ENCODE assay signal across 14 cellular contexts in the genomic region with DNA sequence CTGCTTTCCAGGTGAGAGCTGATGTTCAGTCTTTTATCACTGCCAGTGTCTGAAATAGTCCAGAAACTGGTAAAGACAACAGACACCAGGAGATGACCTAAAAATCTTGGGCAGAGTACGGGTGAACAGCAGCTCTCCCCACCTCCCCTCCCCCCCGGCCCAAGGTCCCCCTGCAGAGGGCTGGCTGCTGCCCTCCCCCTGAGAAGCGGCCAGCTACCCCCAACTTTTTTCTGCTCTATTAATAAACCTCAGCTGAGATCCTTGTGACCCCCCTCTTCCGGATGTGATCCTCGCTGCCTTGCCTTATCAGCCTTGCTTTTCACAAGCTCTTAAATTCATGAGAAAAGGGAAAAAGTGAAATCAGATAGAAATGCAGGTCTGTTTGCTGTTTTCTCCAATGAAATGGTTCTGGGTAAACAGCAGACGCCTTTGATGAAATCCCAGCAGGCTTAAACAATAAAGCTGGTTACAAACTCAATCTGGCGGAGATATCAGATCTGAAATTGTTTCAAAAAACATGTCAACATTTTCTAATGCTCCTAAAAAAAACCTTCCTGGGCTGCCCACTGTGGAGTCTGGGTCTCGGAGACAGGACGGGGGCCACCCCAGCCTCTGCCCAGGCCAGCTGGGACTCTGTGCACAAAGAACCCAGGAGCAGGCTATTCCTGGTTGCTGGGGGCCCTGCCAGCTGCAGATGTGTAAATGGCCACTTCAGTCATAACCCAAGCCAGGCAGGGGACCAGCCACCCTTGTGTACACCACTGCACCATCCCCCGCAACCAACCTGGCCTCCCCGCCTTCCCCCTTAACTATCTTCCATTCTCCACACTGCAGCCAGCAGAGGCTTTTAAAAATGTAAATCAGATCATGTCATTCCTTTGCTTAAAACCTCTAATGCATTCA. TPM values are rescaled to one million over a fixed set of nuclear protein-coding genes. Genes with fewer than 3 reads are reported as not detected.
DNase-seq lines count a peak whose midpoint lies in the region; ATAC-seq and TF ChIP-seq lines count a peak whose summit lies in the region.
"Had no signal": no experiment of that assay in that cellular context is flagged by ENCODE, and none has a peak within 500 bp of the region (broad histone marks: within the 10 kb centered on the region; RNA-seq: fewer than 3 reads in every experiment).

No MANE protein-coding gene starts in this region.

- POLR2A ChIA-PET in MCF 10A (lab: Yijun Ruan, JAX): interaction anchor here (0.6 to 1.6 kb wide), 3 partner anchors 15 to 64 kb away, joined by 3 to 7 read pairs (median 3); a partner anchor contains a TSS

- WGBS in mammary epithelial cell (ENCODE audit: low coverage, missing lambda C conversion rate): 89% methylated on average over 5 of the region's 11 CpGs
- WGBS in mesenchymal stem cell: 76% methylated on average over 7 of the region's 11 CpGs

- no peak for ATAC-seq in GM19035 (IDR thresholded peaks at IDR 0.05; ENCODE audit: unreplicated experiment)
- ATAC-seq: CD8-positive, alpha-beta T cell had no signal

- H3K36me3 Mint-ChIP-seq in MCF 10A (ENCODE audit: insufficient read depth, unreplicated experiment) (peaks cover 4% of the 10 kb centered on the region), type B pancreatic cell (no peaks in the 10 kb centered on the region)
- H3K36me3 Mint-ChIP-seq: CD8-positive, alpha-beta T cell had no signal

- H3K23ac ChIP-seq in mesenchymal stem cell (ENCODE audit: low read length in 2 of 2): no peak overlapping the region

- H3K79me1 ChIP-seq in mesenchymal stem cell (replicated peaks; ENCODE audit: low read length, poor library complexity, severe bottlenecking): no peaks in the 10 kb centered on the region

- H3K27me3 Mint-ChIP-seq in MCF 10A (ENCODE audit: insufficient read depth, unreplicated experiment) (no peaks in the 10 kb centered on the region), type B pancreatic cell (peaks cover 13% of the 10 kb centered on the region)

- no peak overlapping the region for H2BK120ac ChIP-seq in mesenchymal stem cell (ENCODE audit: low read depth, low read length)

- H3K4me3 Mint-ChIP-seq in MCF 10A (ENCODE audit: unreplicated experiment) (no peak overlapping the region), type B pancreatic cell (peak overlapping the region; percentile 72)

- no peaks in the 10 kb centered on the region for H3K79me2 ChIP-seq in mammary epithelial cell (ENCODE audit: insufficient read depth, low read length)

- H3K4me1 Mint-ChIP-seq in MCF 10A (ENCODE audit: insufficient read depth, unreplicated experiment) (peaks cover 21% of the 10 kb centered on the region), type B pancreatic cell (ENCODE audit: unreplicated experiment) (peaks cover 29% of the 10 kb centered on the region)

- in situ Hi-C loops in mammary epithelial cell (cut with MboI; ENCODE audit: low sequenced_read_pairs in 2 of 2): no loop called here

- H3K18ac ChIP-seq in mesenchymal stem cell (ENCODE audit: low read depth in 1 of 2, low read length in 2 of 2): peak overlapping the region in 1 of 2 experiments; percentile 29

- DNase-seq in MCF 10A (ENCODE audit: unreplicated experiment): no peak
- DNase-seq in mammary epithelial cell: no peak
- no peak for DNase-seq in mesenchymal stem cell
- DNase-seq in type B pancreatic cell (ENCODE audit: extremely low spot score, unreplicated experiment): no peak
- DNase-seq in UCSD-AML1 (lab: John Stamatoyannopoulos, UW; ENCODE audit: unreplicated experiment): no peak
- no peak for DNase-seq in stimulated activated CD8-positive, alpha-beta memory T cell treated with anti-CD3 and anti-CD28 coated beads, Interleukin-4, amount 100 ng/mL, for 48 hours
- DNase-seq: CD8-positive, alpha-beta T cell; dermis blood vessel endothelial cell; NCI-H1694 treated with DMSO at 0.1 percent for 48 hours; NCI-H510A; sigmoid colon; stimulated activated CD4-positive, alpha-beta T cell treated with anti-CD3 and anti-CD28 coated beads, Interleukin-4, amount 100 ng/mL, for 1 hour had no signal

- no peak overlapping the region for H2BK5ac ChIP-seq in mesenchymal stem cell (ENCODE audit: low read depth, low read length, poor library complexity, severe bottlenecking)

- H3K27ac Mint-ChIP-seq in MCF 10A (ENCODE audit: low read depth, unreplicated experiment): peak overlapping the region; percentile 86
- H3K27ac Mint-ChIP-seq in type B pancreatic cell: peak overlapping the region; percentile 85
- H3K27ac Mint-ChIP-seq: CD8-positive, alpha-beta T cell had no signal

- H3K4me1 ChIP-seq in mammary epithelial cell (ENCODE audit: insufficient read depth, low read length) (peaks cover 11% of the 10 kb centered on the region), mesenchymal stem cell (ENCODE audit: control insufficient read depth, insufficient read depth, low read depth, low read length) (peaks cover 33% of the 10 kb centered on the region)

- TF ChIP-seq CTCF in MCF 10A (IDR thresholded peaks at IDR 0.05; ENCODE audit: unreplicated experiment) (no peak), mammary epithelial cell (conservative IDR thresholded peaks at IDR 0.05 in 1 of 2, IDR thresholded peaks at IDR 0.05 in 1 of 2; ENCODE audit: extremely low read depth in 1 of 2, insufficient read depth in 1 of 2, low read depth in 1 of 2, low read length in 2 of 2) (no peak), type B pancreatic cell (conservative IDR thresholded peaks at IDR 0.05) (no peak)

- H4K91ac ChIP-seq in mesenchymal stem cell (ENCODE audit: low read length): no peak overlapping the region

- no peak overlapping the region for H4K8ac ChIP-seq in mesenchymal stem cell (ENCODE audit: low read length)

- CTCF ChIA-PET in MCF 10A (lab: Yijun Ruan, JAX): interaction anchor here (0.9 to 1.1 kb wide), 2 partner anchors 45 to 186 kb away, joined by 3 read pairs; no protein-coding TSS in a partner anchor
- CTCF ChIA-PET in mammary epithelial cell (lab: Charles Lee; ENCODE audit: low non-redundant PET): no interaction called here

- dilution Hi-C loops in mammary epithelial cell (cut with HindIII; ENCODE audit: low sequenced_read_pairs): loop anchor here (5.0 kb wide), 3 partner anchors 34 to 74 kb away; a partner anchor contains a TSS

- H3K36me3 ChIP-seq in mammary epithelial cell (ENCODE audit: insufficient read depth, low read length) (no peaks in the 10 kb centered on the region), mesenchymal stem cell (ENCODE audit: control insufficient read depth in 1 of 2, insufficient read depth in 2 of 2, low read depth in 1 of 2, low read length in 2 of 2) (no peaks in the 10 kb centered on the region)
- H3K36me3 ChIP-seq: sigmoid colon had no signal

- no peaks in the 10 kb centered on the region for H4K20me1 ChIP-seq in mammary epithelial cell (ENCODE audit: insufficient read depth, low read length)

- H3K9ac ChIP-seq in mammary epithelial cell (ENCODE audit: insufficient read depth, low read length) (no peak overlapping the region), mesenchymal stem cell (ENCODE audit: low read length) (no peak overlapping the region)

- H3K4ac ChIP-seq in mesenchymal stem cell (ENCODE audit: low read depth in 1 of 2, low read length in 2 of 2): no peak overlapping the region

- H3K9me3 Mint-ChIP-seq in MCF 10A (ENCODE audit: unreplicated experiment) (no peaks in the 10 kb centered on the region), type B pancreatic cell (no peaks in the 10 kb centered on the region)
- H3K9me3 Mint-ChIP-seq: CD8-positive, alpha-beta T cell had no signal

- H2AFZ ChIP-seq in mammary epithelial cell (ENCODE audit: low read depth, low read length): no peak overlapping the region
- H2AFZ ChIP-seq in mesenchymal stem cell (ENCODE audit: low read depth, low read length): peak overlapping the region; percentile 57

- H2BK15ac ChIP-seq in mesenchymal stem cell (ENCODE audit: low read depth, poor library complexity, severe bottlenecking): no peak overlapping the region

- H2BK12ac ChIP-seq in mesenchymal stem cell (ENCODE audit: low read length in 2 of 2): peak overlapping the region in 1 of 2 experiments; percentile 24

- peak overlapping the region; percentile 87 for H2AK5ac ChIP-seq in mesenchymal stem cell (ENCODE audit: low read length, severe bottlenecking)

- H3K4me2 ChIP-seq in mammary epithelial cell (ENCODE audit: insufficient read depth, low read depth, low read length) (no peak overlapping the region), mesenchymal stem cell (ENCODE audit: low read length, poor library complexity, severe bottlenecking) (no peak overlapping the region)

- H3K27me3 ChIP-seq in mammary epithelial cell (ENCODE audit: insufficient read depth, low read length) (no peaks in the 10 kb centered on the region), mesenchymal stem cell (ENCODE audit: control insufficient read depth in 1 of 2, insufficient read depth in 1 of 2, low read length in 2 of 2) (peaks cover 4 to 10% of the 10 kb centered on the region in 2 experiments)
- H3K27me3 ChIP-seq: sigmoid colon had no signal

- no peak overlapping the region for H3K14ac ChIP-seq in mesenchymal stem cell (ENCODE audit: low read length in 2 of 2)

- BruUV-seq in MCF 10A (replicated peaks; lab: Mats Ljungman, UMichigan): no TSS peak
- no TSS peak for BruUV-seq in mammary epithelial cell (replicated peaks; lab: Mats Ljungman, UMichigan)

- H3K9me3 ChIP-seq in mammary epithelial cell (replicated peaks; ENCODE audit: insufficient read depth, low read length): no peaks in the 10 kb centered on the region
- H3K9me3 ChIP-seq in mesenchymal stem cell (ENCODE audit: control insufficient read depth, low read length): no peaks in the 10 kb centered on the region
- H3K9me3 ChIP-seq: sigmoid colon had no signal

- H3K4me3 ChIP-seq in mammary epithelial cell (replicated peaks in 1 of 3; ENCODE audit: insufficient read depth in 1 of 3, low read depth in 2 of 3, low read length in 3 of 3): no peak overlapping the region
- no peak overlapping the region for H3K4me3 ChIP-seq in mesenchymal stem cell (ENCODE audit: insufficient read depth in 1 of 2, low read depth in 1 of 2, low read length in 2 of 2)
- H3K4me3 ChIP-seq: sigmoid colon had no signal

- no peak overlapping the region for H3K27ac ChIP-seq in mammary epithelial cell (ENCODE audit: insufficient read depth, low read depth, low read length)
- peak overlapping the region; percentile 48 for H3K27ac ChIP-seq in angular gyrus (ENCODE audit: low read depth, low read length)
- H3K27ac ChIP-seq in mesenchymal stem cell (ENCODE audit: low read length, poor library complexity, severe bottlenecking): peak overlapping the region; percentile 67

- intact Hi-C loops in MCF 10A (cut with micrococcal nuclease) (no loop called here), mammary epithelial cell (cut with micrococcal nuclease) (no loop called here)

RNA-seq across cellular contexts. Expression of a gene that starts 28.6 kb away (rescaled TPM):
- total RNA-seq in MCF 10A (2022) (2.9 and 3.6 TPM in 2 replicates), mammary epithelial cell (1 to 10 TPM in 1 of 2 donors, under 1 TPM in 1; under 0.01 to 5.7 TPM), type B pancreatic cell (ENCODE audit: low replicate concordance) (1.7 and 1.9 TPM in 2 replicates)
- polyA plus RNA-seq in mammary epithelial cell: 2.5 TPM
- polyA minus RNA-seq in mammary epithelial cell: 1.6 TPM
- 0.10 TPM for polyA plus RNA-seq in mesenchymal stem cell (2013, experiment 1 of 2)
- 0.04 TPM for polyA plus RNA-seq in mesenchymal stem cell (2013, experiment 2 of 2)
- total RNA-seq: CD8-positive, alpha-beta T cell had no signal

RNA-seq across cellular contexts. Expression of a gene that starts 33.5 kb away (rescaled TPM):
- 29.7 and 45.2 TPM in 2 replicates for total RNA-seq in MCF 10A (2022)
- 10 to 100 TPM; 29.0 to 36.2 TPM for total RNA-seq in mammary epithelial cell
- 27.4 TPM for polyA plus RNA-seq in mammary epithelial cell
- polyA minus RNA-seq in mammary epithelial cell: 64.4 TPM
- polyA plus RNA-seq in mesenchymal stem cell (2013, experiment 1 of 2): 24.6 TPM
- 23.7 TPM for polyA plus RNA-seq in mesenchymal stem cell (2013, experiment 2 of 2)
- total RNA-seq in type B pancreatic cell (ENCODE audit: low replicate concordance): 41.5 and 57.1 TPM in 2 replicates

RNA-seq across cellular contexts. Expression of a gene that starts 45.3 kb away (rescaled TPM):
- total RNA-seq in MCF 10A (2022) (28.8 and 33.5 TPM in 2 replicates), mammary epithelial cell (10 to 100 TPM; 44.1 to 65.7 TPM), type B pancreatic cell (ENCODE audit: low replicate concordance) (27.8 and 42.7 TPM in 2 replicates)
- 68.4 TPM for polyA plus RNA-seq in mammary epithelial cell
- 28.3 TPM for polyA minus RNA-seq in mammary epithelial cell
- 72.1 TPM for polyA plus RNA-seq in mesenchymal stem cell (2013, experiment 1 of 2)
- 72.9 TPM for polyA plus RNA-seq in mesenchymal stem cell (2013, experiment 2 of 2)

RNA-seq across cellular contexts. Expression of a gene that starts 58.4 kb away (rescaled TPM):
- total RNA-seq in MCF 10A (2022): 0.59 and 1.0 TPM in 2 replicates
- 1 to 10 TPM in 1 of 2 donors, under 1 TPM in 1; 0.67 to 1.3 TPM for total RNA-seq in mammary epithelial cell
- 0.20 TPM for polyA plus RNA-seq in mammary epithelial cell
- polyA minus RNA-seq in mammary epithelial cell: not detected
- polyA plus RNA-seq in mesenchymal stem cell (2013, experiment 1 of 2): 25.3 TPM
- 23.9 TPM for polyA plus RNA-seq in mesenchymal stem cell (2013, experiment 2 of 2)
- total RNA-seq in type B pancreatic cell (ENCODE audit: low replicate concordance): 3.4 and 21.6 TPM in 2 replicates
